In the genomic region with DNA sequence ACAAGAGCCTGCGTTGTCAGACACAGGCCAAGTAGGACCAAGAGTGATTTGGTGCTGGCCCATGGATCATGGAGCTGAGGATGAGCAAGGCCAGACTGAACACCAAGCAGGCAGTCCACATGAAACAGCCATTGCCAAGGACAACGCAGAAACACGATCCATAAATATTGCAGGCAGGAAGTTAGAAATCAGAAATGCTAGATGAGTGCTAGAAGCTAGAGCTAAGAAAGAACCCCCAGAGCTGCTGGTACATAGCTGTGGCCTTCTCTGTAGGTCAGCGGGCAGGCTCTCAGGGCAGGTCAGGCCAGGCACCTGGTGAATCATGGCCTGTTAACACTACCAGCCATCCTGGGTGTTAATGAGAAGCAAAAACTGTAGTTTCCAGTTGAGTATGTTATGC, we compare ENCODE assay signal across 19 cellular contexts.
"Had no signal": no experiment of that assay in that cellular context is flagged by ENCODE, and none has a peak within 500 bp of the region (broad histone marks: within the 10 kb centered on the region; RNA-seq: fewer than 3 reads in every experiment).

No MANE protein-coding gene starts in this region.

- H3K36me3 ChIP-seq: breast epithelium, left ventricle myocardium inferior, sigmoid colon, stomach, upper lobe of left lung had no signal

- H3K9me3 Mint-ChIP-seq: activated B cell treated with CpG ODN at 0.5 μM for 24 hours; activated CD4-positive, alpha-beta memory T cell treated with anti-CD3 and anti-CD28 coated beads, Interleukin-2, amount 10 ng/mL, durations not matched to agents 7 days and 5 days; activated naive CD4-positive, alpha-beta T cell treated with anti-CD3 and anti-CD28 coated beads for 36 hours; stimulated activated effector memory CD8-positive, alpha-beta T cell treated with anti-CD3 and anti-CD28 coated beads, Interleukin-12 subunit alpha, Interleukin-12 subunit beta, amount 100 ng/mL, for 72 hours had no signal

- ATAC-seq: esophagus mucosa; stimulated activated effector memory CD8-positive, alpha-beta T cell treated with anti-CD3 and anti-CD28 coated beads, Interleukin-12 subunit alpha, Interleukin-12 subunit beta, amount 100 ng/mL, for 72 hours had no signal

- H3K4me3 ChIP-seq: breast epithelium, left ventricle myocardium inferior, sigmoid colon, stomach, testis, upper lobe of left lung had no signal

- H3K27me3 Mint-ChIP-seq: activated B cell treated with CpG ODN at 0.5 μM for 24 hours; activated CD4-positive, alpha-beta memory T cell treated with anti-CD3 and anti-CD28 coated beads, Interleukin-2, amount 10 ng/mL, durations not matched to agents 7 days and 5 days had no signal

- H3K4me1 Mint-ChIP-seq: activated CD4-positive, alpha-beta memory T cell treated with anti-CD3 and anti-CD28 coated beads, Interleukin-2, amount 10 ng/mL, durations not matched to agents 7 days and 5 days; stimulated activated effector memory CD8-positive, alpha-beta T cell treated with anti-CD3 and anti-CD28 coated beads, Interleukin-12 subunit alpha, Interleukin-12 subunit beta, amount 100 ng/mL, for 72 hours had no signal

- H3K27ac ChIP-seq: breast epithelium, left ventricle myocardium inferior, sigmoid colon, stomach, testis, upper lobe of left lung had no signal

- H3K27me3 ChIP-seq: breast epithelium, sigmoid colon, stomach, testis, upper lobe of left lung had no signal

- DNase-seq: activated B cell treated with CpG ODN at 0.5 μM for 24 hours; activated CD4-positive, alpha-beta memory T cell treated with anti-CD3 and anti-CD28 coated beads, Interleukin-2, amount 10 ng/mL, durations not matched to agents 7 days and 5 days; activated CD4-positive, alpha-beta T cell treated with anti-CD3 and anti-CD28 coated beads for 4 hours; activated naive CD4-positive, alpha-beta T cell treated with anti-CD3 and anti-CD28 coated beads for 36 hours; activated T-cell treated with anti-CD3 and anti-CD28 coated beads, Interleukin-2, amount 50 U/mL, for 1 hour; anterior cingulate cortex; effector CD8-positive, alpha-beta T cell; hippocampal formation; islet precursor cell; left ventricle myocardium inferior; sigmoid colon; stimulated activated CD4-positive, alpha-beta T cell treated with anti-CD3 and anti-CD28 coated beads, Interleukin-4, amount 100 ng/mL, for 24 hours; stomach; testis; upper lobe of left lung had no signal

- H3K4me3 Mint-ChIP-seq: activated B cell treated with CpG ODN at 0.5 μM for 24 hours; activated CD4-positive, alpha-beta memory T cell treated with anti-CD3 and anti-CD28 coated beads, Interleukin-2, amount 10 ng/mL, durations not matched to agents 7 days and 5 days; activated naive CD4-positive, alpha-beta T cell treated with anti-CD3 and anti-CD28 coated beads for 36 hours; stimulated activated effector memory CD8-positive, alpha-beta T cell treated with anti-CD3 and anti-CD28 coated beads, Interleukin-12 subunit alpha, Interleukin-12 subunit beta, amount 100 ng/mL, for 72 hours; T-helper 2 cell treated with Interferon-gamma antibody and Interleukin-4, amounts not matched to agents 5 μg/mL and 100 μg/mL, for 36 hours had no signal

- H3K9me3 ChIP-seq: breast epithelium, sigmoid colon, testis, upper lobe of left lung had no signal

- H3K27ac Mint-ChIP-seq: activated B cell treated with CpG ODN at 0.5 μM for 24 hours; activated CD4-positive, alpha-beta memory T cell treated with anti-CD3 and anti-CD28 coated beads, Interleukin-2, amount 10 ng/mL, durations not matched to agents 7 days and 5 days; activated naive CD4-positive, alpha-beta T cell treated with anti-CD3 and anti-CD28 coated beads for 36 hours; stimulated activated effector memory CD8-positive, alpha-beta T cell treated with anti-CD3 and anti-CD28 coated beads, Interleukin-12 subunit alpha, Interleukin-12 subunit beta, amount 100 ng/mL, for 72 hours; T-helper 2 cell treated with Interferon-gamma antibody and Interleukin-4, amounts not matched to agents 5 μg/mL and 100 μg/mL, for 36 hours had no signal

- H3K4me1 ChIP-seq: stomach, testis, upper lobe of left lung had no signal

- H3K36me3 Mint-ChIP-seq: stimulated activated effector memory CD8-positive, alpha-beta T cell treated with anti-CD3 and anti-CD28 coated beads, Interleukin-12 subunit alpha, Interleukin-12 subunit beta, amount 100 ng/mL, for 72 hours had no signal
